ENCODE assay signal across 17 cellular contexts in genomic region chr2:130527367-130527967, GRCh38. TPM values are rescaled to one million over a fixed set of nuclear protein-coding genes. Genes with fewer than 3 reads are reported as not detected.
DNase-seq lines count a peak whose midpoint lies in the region; ATAC-seq, FAIRE-seq and TF ChIP-seq lines count a peak whose summit lies in the region.
"Not testable (repeated sequence)": the region's sequence is repeated elsewhere in the genome, so short reads cannot be mapped to it uniquely, and the experiment has no call there.
"Had no signal": no experiment of that assay in that cellular context is flagged by ENCODE, and none has a peak within 500 bp of the region (broad histone marks: within the 10 kb centered on the region; RNA-seq: fewer than 3 reads in every experiment).

No MANE protein-coding gene starts in this region.

- not testable (repeated sequence) for H3K9me1 ChIP-seq in endothelial cell of umbilical vein (replicated peaks; ENCODE audit: control insufficient read depth, extremely low read depth, insufficient read depth, low read length)

- not testable (repeated sequence) for H3K4me1 Mint-ChIP-seq in WTC11

- dilution Hi-C loops in endothelial cell of umbilical vein (cut with MboI; ENCODE audit: extremely low pct_ligation_motif_present, low sequenced_read_pairs) = not testable (repeated sequence)

- H3K36me3 Mint-ChIP-seq in WTC11 = not testable (repeated sequence)

- TF ChIP-seq CTCF in PC-3 (conservative IDR thresholded peaks at IDR 0.05; ENCODE audit: low read depth, low read length); WTC11 (IDR thresholded peaks at IDR 0.05); endothelial cell of umbilical vein (IDR thresholded peaks at IDR 0.05; ENCODE audit: extremely low read depth in 1 of 2, insufficient read depth in 1 of 2, low read depth in 1 of 2, low read length in 2 of 2); heart left ventricle (IDR thresholded peaks at IDR 0.05); lung (IDR thresholded peaks at IDR 0.05; ENCODE audit: control extremely low read depth, extremely low read depth); omental fat pad (IDR thresholded peaks at IDR 0.05): not testable (repeated sequence)

- not testable (repeated sequence) for H3K4me3 ChIP-seq in PC-3 (ENCODE audit: low read length); endothelial cell of umbilical vein (replicated peaks in 1 of 3; ENCODE audit: insufficient read depth in 1 of 3, low read depth in 1 of 3, low read length in 3 of 3); heart left ventricle; lung; aorta (ENCODE audit: low read length in 2 of 2)

- H3K9me3 ChIP-seq in PC-3 (ENCODE audit: low read length); endothelial cell of umbilical vein (replicated peaks; ENCODE audit: control insufficient read depth, insufficient read depth, low read length); heart left ventricle; lung (ENCODE audit: control insufficient read depth in 2 of 2, insufficient read depth in 1 of 2, low read length in 1 of 2); aorta (ENCODE audit: control insufficient read depth, low read length): not testable (repeated sequence)

- not testable (repeated sequence) for H4K20me1 ChIP-seq in PC-3 (ENCODE audit: low read length); endothelial cell of umbilical vein (replicated peaks; ENCODE audit: control insufficient read depth, extremely low read depth, insufficient read depth, low read length)

- not testable (repeated sequence) for H3K9me3 Mint-ChIP-seq in WTC11

- H3K27ac ChIP-seq in PC-3 (ENCODE audit: low read length); endothelial cell of umbilical vein (ENCODE audit: insufficient read depth, low read depth, low read length); heart left ventricle; lung (ENCODE audit: low read depth in 1 of 2, low read length in 1 of 2); aorta (ENCODE audit: low read depth in 1 of 2, low read length in 2 of 2): not testable (repeated sequence)

- CTCF ChIA-PET in PC-3 (lab: Charles Lee); WTC11 (lab: Charles Lee); endothelial cell of umbilical vein (lab: Charles Lee): not testable (repeated sequence)

- H3K36me3 ChIP-seq in PC-3 (ENCODE audit: low read depth, low read length); endothelial cell of umbilical vein (ENCODE audit: control insufficient read depth in 2 of 2, extremely low read depth in 1 of 2, insufficient read depth in 2 of 2, low read length in 2 of 2); heart left ventricle; lung (ENCODE audit: control insufficient read depth in 2 of 2, insufficient read depth in 2 of 2, low read length in 2 of 2); aorta (ENCODE audit: control insufficient read depth in 1 of 2, insufficient read depth in 2 of 2, low read length in 1 of 2): not testable (repeated sequence)

- DNase-seq in PC-3; WTC11 (ENCODE audit: low spot score); endothelial cell of umbilical vein (ENCODE audit: low read depth, low spot score); heart left ventricle; left cardiac atrium; lung (ENCODE audit: low spot score); omental fat pad (ENCODE audit: low spot score); aorta: not testable (repeated sequence)

- POLR2A ChIA-PET in PC-3 (lab: Charles Lee; ENCODE audit: unreplicated experiment); WTC11 (lab: Charles Lee); endothelial cell of umbilical vein (lab: Charles Lee): not testable (repeated sequence)

- not testable (repeated sequence) for H3K9ac ChIP-seq in PC-3 (ENCODE audit: low read length); endothelial cell of umbilical vein (replicated peaks; ENCODE audit: extremely low read depth, insufficient read depth, low read length)

- peak; percentile 97 for FAIRE-seq in endothelial cell of umbilical vein (lab: Jason Lieb, UNC)

- H3K4me3 Mint-ChIP-seq in WTC11 = not testable (repeated sequence)

- not testable (repeated sequence) for H3K9me2 ChIP-seq in PC-3 (replicated peaks; ENCODE audit: low read length)

- H3K4me1 ChIP-seq in PC-3 (ENCODE audit: insufficient read depth, low read length); endothelial cell of umbilical vein (ENCODE audit: control insufficient read depth, extremely low read depth, insufficient read depth, low read length); heart left ventricle; lung (ENCODE audit: control insufficient read depth in 2 of 2, insufficient read depth in 2 of 2, low read length in 2 of 2); aorta (ENCODE audit: control insufficient read depth in 1 of 2, insufficient read depth in 2 of 2, low read length in 2 of 2): not testable (repeated sequence)

- H3K27me3 ChIP-seq in PC-3 (ENCODE audit: low read length); endothelial cell of umbilical vein (ENCODE audit: control insufficient read depth in 2 of 2, insufficient read depth in 2 of 2, low read length in 2 of 2); heart left ventricle; lung (ENCODE audit: control insufficient read depth, insufficient read depth); aorta (ENCODE audit: control insufficient read depth in 1 of 2, insufficient read depth in 2 of 2, low read length in 1 of 2): not testable (repeated sequence)

- not testable (repeated sequence) for H3K27me3 Mint-ChIP-seq in WTC11 (ENCODE audit: low read depth)

- BruUV-seq in PC-3 (replicated peaks; lab: Mats Ljungman, UMichigan); endothelial cell of umbilical vein (replicated peaks; lab: Mats Ljungman, UMichigan): not testable (repeated sequence)

- not testable (repeated sequence) for H3K79me2 ChIP-seq in PC-3 (ENCODE audit: low read length); endothelial cell of umbilical vein (ENCODE audit: control insufficient read depth, insufficient read depth, low read length)

- WGBS in heart left ventricle, 4 donors = no CpG with 5 or more reads among the region's 39 CpGs
- no CpG with 5 or more reads among the region's 39 CpGs for WGBS in lung, 2 donors
- no CpG with 5 or more reads among the region's 39 CpGs for WGBS in aorta, 2 donors

- peak; percentile 67 for ATAC-seq in PC-3
- ATAC-seq in WTC11 = peak; percentile 71
- ATAC-seq in heart left ventricle = peak in 3 of 4 donors; percentile 46 to 70 (median 49)
- ATAC-seq in left cardiac atrium = peak; percentile 45 to 56
- peak; percentile 53 for ATAC-seq in lung (ENCODE audit: insufficient read depth, low FRiP score)
- ATAC-seq in omental fat pad (ENCODE audit: low FRiP score) = peak; percentile 57
- peak; percentile 41 for ATAC-seq in aorta (ENCODE audit: low FRiP score)

- intact Hi-C loops in PC-3 (cut with micrococcal nuclease); endothelial cell of umbilical vein (cut with micrococcal nuclease); heart left ventricle (cut with DNase I); left cardiac atrium (cut with DNase I); aorta (cut with DNase I): not testable (repeated sequence)

- not testable (repeated sequence) for H3K4me2 ChIP-seq in PC-3 (ENCODE audit: low read length); endothelial cell of umbilical vein (ENCODE audit: insufficient read depth, low read length)

- H3K27ac Mint-ChIP-seq in WTC11 = not testable (repeated sequence)

- not testable (repeated sequence) for TF ChIP-seq POLR2A in endothelial cell of umbilical vein (IDR thresholded peaks at IDR 0.05; ENCODE audit: low read depth, low read length); heart left ventricle (IDR thresholded peaks at IDR 0.05)

- not testable (repeated sequence) for H2AFZ ChIP-seq in PC-3 (ENCODE audit: low read length); endothelial cell of umbilical vein (ENCODE audit: low read depth, low read length)

- H3F3A ChIP-seq in PC-3 (ENCODE audit: low read length, unreplicated experiment) = not testable (repeated sequence)

RNA-seq across cellular contexts. Expression of gene CFC1B, which starts 6.4 kb away (rescaled TPM):
- not detected in 2 replicates for total RNA-seq in PC-3 (2014; rRNA removed)
- not detected in 3 replicates for total RNA-seq in WTC11 (2021)
- not detected in 2 replicates for total RNA-seq in endothelial cell of umbilical vein
- polyA plus RNA-seq in endothelial cell of umbilical vein = not detected in 2 replicates
- polyA plus RNA-seq in endothelial cell of umbilical vein (2011; cell fraction: cytosol; rRNA removed) = not detected in 2 replicates
- polyA plus RNA-seq in endothelial cell of umbilical vein (2011; cell fraction: nucleus; rRNA removed) = not detected in 2 replicates
- polyA plus RNA-seq in endothelial cell of umbilical vein (2012) = not detected in 2 replicates
- not detected in 2 replicates for polyA minus RNA-seq in endothelial cell of umbilical vein
- not detected for polyA minus RNA-seq in endothelial cell of umbilical vein (2011; cell fraction: cytosol; rRNA and poly(A)+ RNA removed)
- polyA minus RNA-seq in endothelial cell of umbilical vein (2011; cell fraction: nucleus; rRNA and poly(A)+ RNA removed) = not detected in 2 replicates
- total RNA-seq in heart left ventricle = not detected
- polyA plus RNA-seq in heart left ventricle = not detected
- not detected for total RNA-seq in left cardiac atrium
- total RNA-seq in lung = under 1 TPM in 1 of 2 donors, not detected in 1; 0.18 TPM
- not detected for polyA plus RNA-seq in lung
- under 1 TPM in 2 of 4 donors, not detected in 2; 0.50 to 0.65 TPM for total RNA-seq in omental fat pad
- total RNA-seq in aorta = not detected
- polyA plus RNA-seq in aorta = not detected
- total RNA-seq: A673; CD4-positive, alpha-beta memory T cell; CD4-positive, CD25-positive, alpha-beta regulatory T cell; CD8-positive, alpha-beta memory T cell; Daoy; G401; GM12878 had no signal
- polyA plus RNA-seq: AG04450; CD14-positive monocyte; CD4-positive, alpha-beta memory T cell; CD4-positive, CD25-positive, alpha-beta regulatory T cell; CD8-positive, alpha-beta memory T cell; GM12878 had no signal

RNA-seq across cellular contexts. Expression of gene POTEI, which starts 18.3 kb away (rescaled TPM):
- total RNA-seq in PC-3 (2014; rRNA removed) (not detected in 2 replicates), WTC11 (2021) (2.2 to 3.2 TPM (median 2.7 TPM) in 3 replicates), endothelial cell of umbilical vein (0.13 and 0.16 TPM in 2 replicates), heart left ventricle (not detected), left cardiac atrium (not detected), lung (1 to 10 TPM in 1 of 2 donors, under 1 TPM in 1; 0.28 to 4.0 TPM), omental fat pad (under 1 TPM in 2 of 4 donors, not detected in 2; 0.13 to 0.46 TPM), aorta (under 1 TPM; 0.06 to 0.26 TPM)
- polyA plus RNA-seq in endothelial cell of umbilical vein (0.10 TPM in 2 replicates), heart left ventricle (not detected), lung (under 1 TPM; 0.02 to 0.03 TPM), aorta (not detected)
- polyA plus RNA-seq in endothelial cell of umbilical vein (2011; cell fraction: cytosol; rRNA removed) = 0.04 and 0.07 TPM in 2 replicates
- 0.93 and 1.2 TPM in 2 replicates for polyA plus RNA-seq in endothelial cell of umbilical vein (2011; cell fraction: nucleus; rRNA removed)
- polyA plus RNA-seq in endothelial cell of umbilical vein (2012) = 0.03 and 0.05 TPM in 2 replicates
- 1.5 and 1.6 TPM in 2 replicates for polyA minus RNA-seq in endothelial cell of umbilical vein
- not detected for polyA minus RNA-seq in endothelial cell of umbilical vein (2011; cell fraction: cytosol; rRNA and poly(A)+ RNA removed)
- 4.3 and 4.6 TPM in 2 replicates for polyA minus RNA-seq in endothelial cell of umbilical vein (2011; cell fraction: nucleus; rRNA and poly(A)+ RNA removed)
- total RNA-seq: A673; CD4-positive, alpha-beta memory T cell; CD4-positive, CD25-positive, alpha-beta regulatory T cell; CD8-positive, alpha-beta memory T cell; G401 had no signal
- polyA plus RNA-seq: AG04450; CD14-positive monocyte; CD4-positive, alpha-beta memory T cell; CD4-positive, CD25-positive, alpha-beta regulatory T cell; CD8-positive, alpha-beta memory T cell had no signal
